ENCODE assay signal across 29 cellular contexts in genomic region chr1:48222501-48223242, GRCh38. TPM values are rescaled to one million over a fixed set of nuclear protein-coding genes. Genes with fewer than 3 reads are reported as not detected.
DNase-seq lines count a peak whose midpoint lies in the region; ATAC-seq, FAIRE-seq and TF ChIP-seq lines count a peak whose summit lies in the region.
"Had no signal": no experiment of that assay in that cellular context is flagged by ENCODE, and none has a peak within 500 bp of the region (broad histone marks: within the 10 kb centered on the region; RNA-seq: fewer than 3 reads in every experiment).

SLC5A9 (plus strand) TSS chr1:48222716; CDS start chr1:48222737, 21 bp downstream.

- WGBS in endodermal cell (ENCODE audit: insufficient coverage in 1 of 2, insufficient read length in 1 of 2), 2 experiments: 88 to 95% methylated on average over 3 to 8 of the region's 8 CpGs
- WGBS in HepG2 (ENCODE audit: low lambda C conversion rate): 1% methylated on average over 8 of the region's 8 CpGs

- FAIRE-seq in HepG2 (lab: Jason Lieb, UNC): peak; percentile 96
- FAIRE-seq: GM12891 had no signal

- H3K4me1 ChIP-seq in endodermal cell (ENCODE audit: control insufficient read depth, insufficient read depth, low read length) (peaks cover 3% of the 10 kb centered on the region), HepG2 (ENCODE audit: insufficient read depth, low read length) (peaks cover 71% of the 10 kb centered on the region), rectal smooth muscle tissue (ENCODE audit: control insufficient read depth, insufficient read depth, low read length) (no peaks in the 10 kb centered on the region)
- H3K4me1 ChIP-seq: neural progenitor cell, psoas muscle had no signal

- no peaks in the 10 kb centered on the region for H3K9me3 Mint-ChIP-seq in Calu3 (ENCODE audit: low read depth, unreplicated experiment)
- H3K9me3 Mint-ChIP-seq in endodermal cell: no peaks in the 10 kb centered on the region
- H3K9me3 Mint-ChIP-seq: activated T-helper 17 cell treated with anti-CD3 and anti-CD28 coated beads, Interleukin-2, amount 50 U/mL, for 72 hours; central memory CD8-positive, alpha-beta T cell; H9; IgD-negative memory B cell; neural progenitor cell had no signal

- H3K27ac ChIP-seq in endodermal cell (ENCODE audit: low read depth, low read length) (no peak within 1 kb of the TSS), HepG2 (ENCODE audit: extremely low read length, insufficient read depth, low read length) (peak within 1 kb of the TSS; percentile 94), rectal smooth muscle tissue (ENCODE audit: low read depth, low read length) (no peak within 1 kb of the TSS)
- H3K27ac ChIP-seq: BLaER1, dorsolateral prefrontal cortex, neural progenitor cell, psoas muscle had no signal

- peak within 1 kb of the TSS; percentile 7 for H3K27ac Mint-ChIP-seq in Calu3 (ENCODE audit: unreplicated experiment)
- H3K27ac Mint-ChIP-seq in endodermal cell: peak within 1 kb of the TSS; percentile 74
- H3K27ac Mint-ChIP-seq: activated naive CD8-positive, alpha-beta T cell; activated T-helper 17 cell treated with anti-CD3 and anti-CD28 coated beads, Interleukin-2, amount 50 U/mL, for 72 hours; neural progenitor cell had no signal

- no TSS peak for BruUV-seq in Calu3 (replicated peaks; lab: Mats Ljungman, UMichigan)
- BruUV-seq in HepG2 (replicated peaks; lab: Mats Ljungman, UMichigan): TSS peak; percentile 60

- DNase-seq in Calu3 (peak; percentile 39), endodermal cell (no peak), HepG2 (ENCODE audit: low spot score) (peak; percentile 90), NCI-H526 treated with DMSO at 0.1 percent for 48 hours (lab: John Stamatoyannopoulos, UW) (no peak), NCI-H2107 treated with DMSO at 0.1 percent for 48 hours (lab: John Stamatoyannopoulos, UW; ENCODE audit: unreplicated experiment) (no peak), activated gamma-delta T cell treated with Interleukin-2 at 50 U/mL for 16 hours (no peak)
- DNase-seq: activated CD4-positive, alpha-beta T cell treated with anti-CD3 and anti-CD28 coated beads, Interleukin-2, amount 50 U/mL, for 48 hours; activated CD4-positive, CD25-positive, alpha-beta regulatory T cell; activated CD8-positive, alpha-beta memory T cell treated with anti-CD3 and anti-CD28 coated beads, Interleukin-2, amount 50 U/mL, for 4 hours; dorsolateral prefrontal cortex; H9; NCI-H510A; NK-92 treated with Interleukin-12 subunit alpha and Interleukin-12 subunit beta, amount 100 ng/mL, for 24 hours; psoas muscle; SHP77 treated with DMSO at 0.1 percent for 48 hours; stimulated activated CD4-positive, alpha-beta T cell treated with anti-CD3 and anti-CD28 coated beads, Interleukin-2, amount 100 ng/mL, for 24 hours; SW 1271 had no signal

- peak within 1 kb of the TSS; percentile 77 for H2AFZ ChIP-seq in HepG2 (ENCODE audit: low read length)
- H2AFZ ChIP-seq: neural progenitor cell had no signal

- no peak within 1 kb of the TSS for H3K4me3 Mint-ChIP-seq in Calu3 (ENCODE audit: low read depth, unreplicated experiment)
- H3K4me3 Mint-ChIP-seq in endodermal cell: peak within 1 kb of the TSS; percentile 8
- H3K4me3 Mint-ChIP-seq: activated naive CD8-positive, alpha-beta T cell; activated T-helper 17 cell treated with anti-CD3 and anti-CD28 coated beads, Interleukin-2, amount 50 U/mL, for 72 hours; central memory CD8-positive, alpha-beta T cell; H9; IgD-negative memory B cell; neural progenitor cell had no signal

- H3K4me3 ChIP-seq in endodermal cell (ENCODE audit: low read length) (no peak within 1 kb of the TSS), HepG2 (replicated peaks in 1 of 3; ENCODE audit: insufficient read depth in 1 of 3, low read depth in 2 of 3, low read length in 3 of 3) (peak within 1 kb of the TSS; percentile 52 to 79 (median 61)), rectal smooth muscle tissue (ENCODE audit: low read length) (peak within 1 kb of the TSS; percentile 17)
- H3K4me3 ChIP-seq: BLaER1, dorsolateral prefrontal cortex, neural progenitor cell, psoas muscle, smooth muscle cell had no signal

- peak; percentile 93 to 97 for TF ChIP-seq POLR2A in HepG2 (IDR thresholded peaks at IDR 0.05; ENCODE audit: insufficient read depth in 1 of 2, low read depth in 2 of 2, low read length in 2 of 2)

- no peaks in the 10 kb centered on the region for H3K9me3 ChIP-seq in endodermal cell (ENCODE audit: control insufficient read depth, low read length)
- H3K9me3 ChIP-seq in HepG2 (ENCODE audit: low read length): no peaks in the 10 kb centered on the region
- H3K9me3 ChIP-seq: BLaER1, psoas muscle had no signal

- intact Hi-C loops in Calu3 (cut with micrococcal nuclease; ENCODE audit: unreplicated experiment): no loop called here
- intact Hi-C loops in HepG2 (cut with micrococcal nuclease; ENCODE audit: unreplicated experiment): no loop called here

- POLR2A ChIA-PET in HepG2 (lab: Yijun Ruan, JAX): interaction anchor here (0.9 to 1.6 kb wide), 6 partner anchors 13 to 304 kb away, joined by 3 to 13 read pairs (median 5); partner anchors contain the start of gene SPATA6

- peaks cover 14% of the 10 kb centered on the region for H3K79me2 ChIP-seq in HepG2 (ENCODE audit: insufficient read depth, low read length)

- H3K27me3 Mint-ChIP-seq in Calu3 (ENCODE audit: unreplicated experiment) (no peaks in the 10 kb centered on the region), endodermal cell (ENCODE audit: insufficient read depth) (no peaks in the 10 kb centered on the region)
- H3K27me3 Mint-ChIP-seq: activated naive CD8-positive, alpha-beta T cell; central memory CD8-positive, alpha-beta T cell had no signal

- no peaks in the 10 kb centered on the region for H4K20me1 ChIP-seq in HepG2 (ENCODE audit: insufficient read depth, low read length)
- H4K20me1 ChIP-seq: BLaER1 had no signal

- CTCF ChIA-PET in Calu3 (lab: Charles Lee): interaction anchor here (0.6 to 0.8 kb wide), 2 partner anchors 113 to 126 kb away, joined by 3 to 4 read pairs; no protein-coding TSS in a partner anchor
- CTCF ChIA-PET in HepG2 (lab: Yijun Ruan, JAX; ENCODE audit: low intra/inter-chr PET ratio, low total read pairs): no interaction called here

- H3K27me3 ChIP-seq in endodermal cell (ENCODE audit: control insufficient read depth, insufficient read depth, low read length, poor library complexity, severe bottlenecking): no peaks in the 10 kb centered on the region
- H3K27me3 ChIP-seq in HepG2 (ENCODE audit: control insufficient read depth in 1 of 2, insufficient read depth in 2 of 2, low read length in 2 of 2): no peaks in the 10 kb centered on the region
- H3K27me3 ChIP-seq in rectal smooth muscle tissue (ENCODE audit: control insufficient read depth, insufficient read depth, low read length): peaks cover 2% of the 10 kb centered on the region
- H3K27me3 ChIP-seq: BLaER1, neural progenitor cell had no signal

- H3K36me3 Mint-ChIP-seq in Calu3 (ENCODE audit: insufficient read depth, unreplicated experiment) (no peaks in the 10 kb centered on the region), endodermal cell (ENCODE audit: low read depth) (peaks cover 29% of the 10 kb centered on the region)
- H3K36me3 Mint-ChIP-seq: activated naive CD8-positive, alpha-beta T cell; neural progenitor cell had no signal

- H3K4me2 ChIP-seq in HepG2 (ENCODE audit: low read depth, low read length): peak within 1 kb of the TSS; percentile 97
- H3K4me2 ChIP-seq: BLaER1, neural progenitor cell, smooth muscle cell had no signal

- H3K9ac ChIP-seq in endodermal cell (ENCODE audit: extremely low read depth, low read length, poor library complexity, severe bottlenecking) (no peak within 1 kb of the TSS), HepG2 (ENCODE audit: insufficient read depth, low read depth, low read length) (peak within 1 kb of the TSS; percentile 83), rectal smooth muscle tissue (ENCODE audit: low read length) (no peak within 1 kb of the TSS)
- H3K9ac ChIP-seq: BLaER1, neural progenitor cell had no signal

- peaks cover 31% of the 10 kb centered on the region for H3K36me3 ChIP-seq in endodermal cell (ENCODE audit: control insufficient read depth, insufficient read depth, low read length)
- H3K36me3 ChIP-seq in HepG2 (replicated peaks in 1 of 2; ENCODE audit: control insufficient read depth in 1 of 2, insufficient read depth in 2 of 2, low read length in 2 of 2): peaks cover 1 to 9% of the 10 kb centered on the region in 2 experiments; a peak in 2 of 5 replicates
- no peaks in the 10 kb centered on the region for H3K36me3 ChIP-seq in rectal smooth muscle tissue (ENCODE audit: control insufficient read depth, insufficient read depth, low read length)
- H3K36me3 ChIP-seq: BLaER1, neural progenitor cell had no signal

- H3K4me1 Mint-ChIP-seq in Calu3 (ENCODE audit: low read depth, unreplicated experiment) (peaks cover 16% of the 10 kb centered on the region), endodermal cell (peaks cover 13% of the 10 kb centered on the region)
- H3K4me1 Mint-ChIP-seq: activated T-helper 17 cell treated with anti-CD3 and anti-CD28 coated beads, Interleukin-2, amount 50 U/mL, for 72 hours; neural progenitor cell had no signal

- TF ChIP-seq RAD21 in HepG2 (CRISPR knock-in tag; IDR thresholded peaks at IDR 0.05): no peak

- no peak for TF ChIP-seq CTCF in Calu3 (IDR thresholded peaks at IDR 0.05; ENCODE audit: unreplicated experiment)
- TF ChIP-seq CTCF in endodermal cell (conservative IDR thresholded peaks at IDR 0.05): no peak
- TF ChIP-seq CTCF in HepG2 (CRISPR knock-in tag; IDR thresholded peaks at IDR 0.05): 0 out of 2 replicates have a peak, but pooled peaks have one; percentile 25

- in situ Hi-C loops in HepG2 (cut with HindIII; ENCODE audit: extremely low pct_ligation_motif_present, low pct_unique_long_range_greater_than_20kb): no loop called here

- peak; percentile 26 to 48; a peak in 3 of 4 replicates for TF ChIP-seq EP300 in HepG2 (IDR thresholded peaks at IDR 0.05; ENCODE audit: low read depth in 2 of 2, low read length in 2 of 2)
- no peak; the same call in 1 of the 2 replicates for TF ChIP-seq EP300 in HepG2 (CRISPR knock-in tag; IDR thresholded peaks at IDR 0.05; ENCODE audit: borderline replicate concordance)

- peak; percentile 96 for ATAC-seq in HepG2
- no peak for ATAC-seq in GM21786 (IDR thresholded peaks at IDR 0.05; ENCODE audit: unreplicated experiment)
- ATAC-seq: activated T-helper 17 cell treated with anti-CD3 and anti-CD28 coated beads, Interleukin-2, amount 50 U/mL, for 72 hours; psoas muscle had no signal

RNA-seq across cellular contexts. Expression of gene SLC5A9, which starts in this region (rescaled TPM):
- 0.87 and 1.1 TPM in 2 replicates for total RNA-seq in Calu3 (2022)
- total RNA-seq in endodermal cell: 100 to 1,000 TPM in 1 of 2 donors, 10 to 100 TPM in 1; 52.4 to 114 TPM
- polyA plus RNA-seq in endodermal cell (2013, experiment 1 of 2): 7.9 TPM
- 11.5 TPM for polyA plus RNA-seq in endodermal cell (2013, experiment 2 of 2)
- total RNA-seq in HepG2 (2016; rRNA removed; fragmentation: Illumina TruSeq; extraction: Trizol): 12.5 and 42.0 TPM in 2 replicates
- 5.6 and 7.3 TPM in 2 replicates for total RNA-seq in HepG2 (2016; cell fraction: cytosol; rRNA removed; fragmentation: Illumina TruSeq; extraction: Trizol; ENCODE audit: low read depth)
- 12.1 and 46.2 TPM in 2 replicates for total RNA-seq in HepG2 (2016; cell fraction: insoluble cytoplasmic fraction; rRNA removed; fragmentation: Illumina TruSeq; extraction: Trizol)
- total RNA-seq in HepG2 (2016; cell fraction: membrane; rRNA removed; fragmentation: Illumina TruSeq; extraction: Trizol): 10.8 and 12.4 TPM in 2 replicates
- 48.7 and 58.9 TPM in 2 replicates for total RNA-seq in HepG2 (2016; cell fraction: nucleus; rRNA removed; fragmentation: Illumina TruSeq; extraction: Trizol)
- 65.0 and 66.4 TPM in 2 replicates for polyA plus RNA-seq in HepG2 (2011; rRNA removed)
- 31.0 and 34.1 TPM in 2 replicates for polyA plus RNA-seq in HepG2 (2011; cell fraction: cytosol; rRNA removed)
- 293 and 346 TPM in 2 replicates for polyA plus RNA-seq in HepG2 (2011; cell fraction: nucleus; rRNA removed)
- 27.5 and 39.2 TPM in 2 replicates for polyA plus RNA-seq in HepG2 (2012)
- polyA plus RNA-seq in HepG2 (2016; cell fraction: cytosol; fragmentation: Illumina TruSeq; extraction: Trizol; ENCODE audit: low read depth): 4.2 and 4.7 TPM in 2 replicates
- 12.4 and 12.6 TPM in 2 replicates for polyA plus RNA-seq in HepG2 (2016; cell fraction: insoluble cytoplasmic fraction; fragmentation: Illumina TruSeq; extraction: Trizol; ENCODE audit: low read depth)
- 6.8 and 9.0 TPM in 2 replicates for polyA plus RNA-seq in HepG2 (2016; cell fraction: membrane; fragmentation: Illumina TruSeq; extraction: Trizol; ENCODE audit: low read depth)
- polyA plus RNA-seq in HepG2 (2016; cell fraction: nucleus; fragmentation: Illumina TruSeq; extraction: Trizol; ENCODE audit: insufficient read depth, low read depth): 122 TPM in 2 replicates
- polyA minus RNA-seq in HepG2 (2011; rRNA and poly(A)+ RNA removed; ENCODE audit: low replicate concordance): 0.07 and 112 TPM in 2 replicates
- 12.0 and 15.6 TPM in 2 replicates for polyA minus RNA-seq in HepG2 (2011; cell fraction: cytosol; rRNA and poly(A)+ RNA removed)
- polyA minus RNA-seq in HepG2 (2011; cell fraction: nucleus; rRNA and poly(A)+ RNA removed): 54.7 and 62.5 TPM in 2 replicates
- total RNA-seq: activated T-helper 17 cell treated with anti-CD3 and anti-CD28 coated beads, Interleukin-2, amount 50 U/mL, for 72 hours; Daoy; H9; psoas muscle; subcutaneous adipose tissue had no signal
- polyA plus RNA-seq: IgD-negative memory B cell, smooth muscle cell had no signal

Comparison
In these comparisons a context has a peak if more than half of its experiments do, and no peak if none do; other contexts are left out.
1. DNase-seq: peak in Calu3 (single experiment) and HepG2 (single experiment); none in endodermal cell (single experiment), NCI-H526 treated with DMSO at 0.1 percent for 48 hours (single experiment), NCI-H2107 treated with DMSO at 0.1 percent for 48 hours (single experiment) and activated gamma-delta T cell treated with Interleukin-2 at 50 U/mL for 16 hours (single experiment).